Comparison of ENCODE assay signal across 18 cellular contexts in the genomic region with DNA sequence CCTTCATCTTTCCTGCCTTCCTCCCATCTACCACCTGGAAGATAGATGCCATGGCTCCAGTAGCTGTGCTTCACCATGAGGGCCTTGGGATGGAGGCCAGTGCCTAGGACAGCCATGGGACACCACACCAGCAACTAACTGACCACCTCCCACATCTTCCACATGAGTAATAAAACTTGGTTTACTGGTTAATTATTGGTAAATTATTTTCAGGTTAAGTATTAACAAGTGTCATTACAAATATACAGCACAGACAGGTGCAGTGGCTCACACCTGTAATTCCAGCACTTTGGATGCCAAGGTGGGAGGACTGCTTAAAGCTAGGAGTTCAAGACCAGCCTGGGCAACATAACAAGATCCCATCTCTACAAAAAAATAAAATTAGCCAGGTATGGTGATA. TPM values are rescaled to one million over a fixed set of nuclear protein-coding genes. Genes with fewer than 3 reads are reported as not detected.
"Had no signal": no experiment of that assay in that cellular context is flagged by ENCODE, and none has a peak within 500 bp of the region (broad histone marks: within the 10 kb centered on the region; RNA-seq: fewer than 3 reads in every experiment).

No MANE protein-coding gene starts in this region.

- H3K4me3 ChIP-seq: breast epithelium, skin epidermis, tibial artery had no signal

- H3K27ac ChIP-seq: breast epithelium, foreskin keratinocyte, skin epidermis, tibial artery had no signal

- H3K36me3 ChIP-seq: breast epithelium had no signal

- H3K27me3 ChIP-seq: breast epithelium, foreskin keratinocyte, tibial artery had no signal

- H3K9me3 ChIP-seq: breast epithelium, SK-N-SH, tibial artery had no signal

- H3K4me1 ChIP-seq: breast epithelium had no signal

- H3K4me3 Mint-ChIP-seq: activated CD4-positive, alpha-beta memory T cell treated with anti-CD3 and anti-CD28 coated beads, Interleukin-2, amount 10 ng/mL, durations not matched to agents 7 days and 5 days; activated CD8-positive, alpha-beta memory T cell treated with anti-CD3 and anti-CD28 coated beads, Interleukin-2, amount 10 ng/mL, durations not matched to agents 7 days and 5 days; nephron had no signal

- H3K27ac Mint-ChIP-seq: activated CD4-positive, alpha-beta memory T cell treated with anti-CD3 and anti-CD28 coated beads, Interleukin-2, amount 10 ng/mL, durations not matched to agents 7 days and 5 days had no signal

- DNase-seq: activated CD4-positive, alpha-beta memory T cell treated with anti-CD3 and anti-CD28 coated beads, Interleukin-2, amount 10 ng/mL, durations not matched to agents 7 days and 5 days; activated CD4-positive, alpha-beta T cell treated with anti-CD3 and anti-CD28 coated beads for 48 hours; activated CD4-positive, CD25-positive, alpha-beta regulatory T cell; activated CD8-positive, alpha-beta memory T cell treated with anti-CD3 and anti-CD28 coated beads, Interleukin-2, amount 10 ng/mL, durations not matched to agents 7 days and 5 days; activated naive CD4-positive, alpha-beta T cell; dermis blood vessel endothelial cell; foreskin keratinocyte; mammary epithelial cell; SK-N-SH; stimulated activated CD4-positive, alpha-beta T cell treated with anti-CD3 and anti-CD28 coated beads, Interleukin-15, amount 100 ng/mL, for 24 hours; stimulated activated CD4-positive, alpha-beta T cell treated with anti-CD3 and anti-CD28 coated beads, Interleukin-4, amount 100 ng/mL, for 1 hour; stimulated activated naive CD4-positive, alpha-beta T cell; tibial artery had no signal

- ATAC-seq: activated CD8-positive, alpha-beta memory T cell treated with anti-CD3 and anti-CD28 coated beads, Interleukin-2, amount 10 ng/mL, durations not matched to agents 7 days and 5 days; foreskin keratinocyte; left lobe of liver had no signal

- H3K27me3 Mint-ChIP-seq: activated CD4-positive, alpha-beta memory T cell treated with anti-CD3 and anti-CD28 coated beads, Interleukin-2, amount 10 ng/mL, durations not matched to agents 7 days and 5 days; activated CD8-positive, alpha-beta memory T cell treated with anti-CD3 and anti-CD28 coated beads, Interleukin-2, amount 10 ng/mL, durations not matched to agents 7 days and 5 days had no signal

- H3K9me3 Mint-ChIP-seq: activated CD4-positive, alpha-beta memory T cell treated with anti-CD3 and anti-CD28 coated beads, Interleukin-2, amount 10 ng/mL, durations not matched to agents 7 days and 5 days; nephron had no signal

RNA-seq across cellular contexts. Expression of a gene that starts 31.6 kb away (rescaled TPM):
- total RNA-seq: breast epithelium, dermis blood vessel endothelial cell, epithelial cell of proximal tubule, foreskin keratinocyte had no signal
